8 cellular contexts compared by ENCODE assay signal in the genomic region with DNA sequence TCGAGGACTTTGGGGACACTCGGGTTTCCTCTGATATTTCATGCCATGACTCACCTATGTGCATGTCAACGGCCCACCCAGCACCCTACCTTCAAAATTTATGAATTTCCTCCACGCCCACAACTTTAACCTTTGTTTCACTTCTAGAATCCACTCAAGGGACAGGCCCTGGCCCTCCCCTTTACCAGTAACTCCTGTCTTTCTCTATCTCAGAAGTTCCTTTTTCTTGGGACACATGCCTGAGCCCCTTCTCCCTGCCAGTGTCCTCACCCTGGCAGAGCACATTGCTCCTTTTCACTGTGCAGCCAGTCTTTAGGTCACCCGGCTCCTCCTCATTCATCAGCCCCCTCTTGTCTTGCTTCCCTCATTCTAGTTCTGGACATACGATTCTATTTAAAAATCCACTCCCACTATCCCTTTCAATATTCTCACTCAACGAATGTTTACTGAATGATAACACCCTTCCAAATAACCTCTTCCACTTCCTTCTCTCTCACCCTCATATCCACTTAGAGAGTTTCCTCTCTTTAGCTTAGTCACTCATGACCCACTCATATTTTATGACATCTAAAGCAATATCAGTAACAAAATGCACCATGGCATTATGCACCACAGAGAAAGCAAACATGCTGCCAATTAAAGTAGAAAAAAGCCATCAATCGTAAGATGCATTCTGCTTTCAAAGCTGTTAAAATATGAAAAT.
DNase-seq lines count a peak whose midpoint lies in the region; ATAC-seq and TF ChIP-seq lines count a peak whose summit lies in the region.
"Had no signal": no experiment of that assay in that cellular context is flagged by ENCODE, and none has a peak within 500 bp of the region (broad histone marks: within the 10 kb centered on the region; RNA-seq: fewer than 3 reads in every experiment).

No MANE protein-coding gene starts in this region.

- in situ Hi-C loops in Panc1 (cut with HindIII; ENCODE audit: low pct_unique_long_range_greater_than_20kb, low sequenced_read_pairs), result no loop called here

- H3K27ac Mint-ChIP-seq in activated T-helper 2 cell treated with anti-CD3 and anti-CD28 coated beads, Interferon-gamma antibody, Interleukin-2, Interleukin-4, amounts not matched to agents 10 μg/mL and 5 μg/mL and 100 μg/mL, durations not matched to agents 14 hours and 24 hours and 36 hours, result no peak overlapping the region

- H3K27me3 ChIP-seq in Panc1 (ENCODE audit: control insufficient read depth, insufficient read depth, low read length), result no peaks in the 10 kb centered on the region
- no peaks in the 10 kb centered on the region for H3K27me3 ChIP-seq in osteoblast (ENCODE audit: insufficient read depth, low read length)
- H3K27me3 ChIP-seq: SJSA1 had no signal

- H3K4me3 ChIP-seq in Panc1 (ENCODE audit: low read depth in 2 of 2, low read length in 2 of 2) (no peak overlapping the region), osteoblast (ENCODE audit: insufficient read depth, low read length) (no peak overlapping the region)
- H3K4me3 ChIP-seq: SJSA1 had no signal

- peak; percentile 53 for ATAC-seq in GM18861 (IDR thresholded peaks at IDR 0.05; ENCODE audit: unreplicated experiment)
- ATAC-seq in HG02623 (IDR thresholded peaks at IDR 0.05; ENCODE audit: unreplicated experiment), result peak; percentile 62
- no peak; the same call in none of the 2 replicates for ATAC-seq in Panc1

- H3K9me3 ChIP-seq in Panc1 (ENCODE audit: control insufficient read depth, insufficient read depth, low read depth, low read length) (no peaks in the 10 kb centered on the region; the same call in 1 of the 2 replicates), osteoblast (ENCODE audit: low read depth, low read length) (no peaks in the 10 kb centered on the region)
- H3K9me3 ChIP-seq: SJSA1 had no signal

- H3K27ac ChIP-seq in Panc1 (ENCODE audit: low read length), result peak overlapping the region; percentile 74; the same call in 1 of the 2 replicates
- H3K27ac ChIP-seq in osteoblast (ENCODE audit: low read depth, low read length), result peak overlapping the region; percentile 52
- H3K27ac ChIP-seq: SJSA1 had no signal

- H3K4me3 Mint-ChIP-seq in activated T-helper 2 cell treated with anti-CD3 and anti-CD28 coated beads, Interferon-gamma antibody, Interleukin-2, Interleukin-4, amounts not matched to agents 10 μg/mL and 5 μg/mL and 100 μg/mL, durations not matched to agents 14 hours and 24 hours and 36 hours (ENCODE audit: low read depth), result no peak overlapping the region

- POLR2A ChIA-PET in Panc1 (lab: Charles Lee), result no interaction called here

- no peak for DNase-seq in Panc1 (ENCODE audit: low read depth, low spot score)
- peak; percentile 52 for DNase-seq in osteoblast (ENCODE audit: insufficient read length, low spot score, missing footprints)
- DNase-seq in DMS 273 (lab: John Stamatoyannopoulos, UW; ENCODE audit: unreplicated experiment), result no peak
- DNase-seq in NCI-H446 treated with DMSO at 0.1 percent for 48 hours (lab: John Stamatoyannopoulos, UW), result no peak
- DNase-seq in activated T-helper 2 cell treated with anti-CD3 and anti-CD28 coated beads, Interferon-gamma antibody, Interleukin-2, Interleukin-4, amounts not matched to agents 10 μg/mL and 5 μg/mL and 100 μg/mL, durations not matched to agents 14 hours and 24 hours and 36 hours (ENCODE audit: low spot score), result no peak

- H3K36me3 Mint-ChIP-seq in activated T-helper 2 cell treated with anti-CD3 and anti-CD28 coated beads, Interferon-gamma antibody, Interleukin-2, Interleukin-4, amounts not matched to agents 10 μg/mL and 5 μg/mL and 100 μg/mL, durations not matched to agents 14 hours and 24 hours and 36 hours (ENCODE audit: low read depth), result peaks cover 4% of the 10 kb centered on the region

- CTCF ChIA-PET in Panc1 (lab: Charles Lee), result no interaction called here

- H3K79me2 ChIP-seq in osteoblast (ENCODE audit: insufficient read depth, low read length), result no peaks in the 10 kb centered on the region

- H3K9me3 Mint-ChIP-seq in activated T-helper 2 cell treated with anti-CD3 and anti-CD28 coated beads, Interferon-gamma antibody, Interleukin-2, Interleukin-4, amounts not matched to agents 10 μg/mL and 5 μg/mL and 100 μg/mL, durations not matched to agents 14 hours and 24 hours and 36 hours, result no peaks in the 10 kb centered on the region

- BruUV-seq in Panc1 (replicated peaks; lab: Mats Ljungman, UMichigan), result no TSS peak

- intact Hi-C loops in Panc1 (cut with micrococcal nuclease; ENCODE audit: unreplicated experiment), result no loop called here
- intact Hi-C loops in activated T-helper 2 cell treated with anti-CD3 and anti-CD28 coated beads, Interferon-gamma antibody, Interleukin-2, Interleukin-4, amounts not matched to agents 10 μg/mL and 5 μg/mL and 100 μg/mL, durations not matched to agents 14 hours and 24 hours and 36 hours (cut with micrococcal nuclease), result loop anchor here (1.0 to 10.0 kb wide), 7 partner anchors 8 to 257 kb away; no protein-coding TSS in a partner anchor

- no peaks in the 10 kb centered on the region for H3K27me3 Mint-ChIP-seq in activated T-helper 2 cell treated with anti-CD3 and anti-CD28 coated beads, Interferon-gamma antibody, Interleukin-2, Interleukin-4, amounts not matched to agents 10 μg/mL and 5 μg/mL and 100 μg/mL, durations not matched to agents 14 hours and 24 hours and 36 hours (ENCODE audit: low read depth)

- peak overlapping the region; percentile 48 for H2AFZ ChIP-seq in osteoblast (ENCODE audit: low read length)

- H4K20me1 ChIP-seq in osteoblast (ENCODE audit: insufficient read depth, low read length), result no peaks in the 10 kb centered on the region

- H3K4me2 ChIP-seq in osteoblast (ENCODE audit: insufficient read depth, low read length), result peak overlapping the region; percentile 15

- H3K4me1 ChIP-seq in Panc1 (ENCODE audit: control insufficient read depth, insufficient read depth, low read length) (peaks cover 13% of the 10 kb centered on the region), osteoblast (ENCODE audit: insufficient read depth, low read length) (peaks cover 36% of the 10 kb centered on the region)

- H3K4me1 Mint-ChIP-seq in activated T-helper 2 cell treated with anti-CD3 and anti-CD28 coated beads, Interferon-gamma antibody, Interleukin-2, Interleukin-4, amounts not matched to agents 10 μg/mL and 5 μg/mL and 100 μg/mL, durations not matched to agents 14 hours and 24 hours and 36 hours (ENCODE audit: low read depth), result peaks cover 17% of the 10 kb centered on the region

- TF ChIP-seq CTCF in Panc1 (IDR thresholded peaks at IDR 0.05) (no peak), osteoblast (IDR thresholded peaks at IDR 0.05; ENCODE audit: extremely low read depth, low read depth, low read length) (no peak)

- H3K36me3 ChIP-seq in Panc1 (ENCODE audit: control insufficient read depth, insufficient read depth, low read length) (no peaks in the 10 kb centered on the region), osteoblast (ENCODE audit: insufficient read depth, low read length) (no peaks in the 10 kb centered on the region)
- H3K36me3 ChIP-seq: SJSA1 had no signal
